ENCODE assay signal across 1 cellular context in the genomic region with DNA sequence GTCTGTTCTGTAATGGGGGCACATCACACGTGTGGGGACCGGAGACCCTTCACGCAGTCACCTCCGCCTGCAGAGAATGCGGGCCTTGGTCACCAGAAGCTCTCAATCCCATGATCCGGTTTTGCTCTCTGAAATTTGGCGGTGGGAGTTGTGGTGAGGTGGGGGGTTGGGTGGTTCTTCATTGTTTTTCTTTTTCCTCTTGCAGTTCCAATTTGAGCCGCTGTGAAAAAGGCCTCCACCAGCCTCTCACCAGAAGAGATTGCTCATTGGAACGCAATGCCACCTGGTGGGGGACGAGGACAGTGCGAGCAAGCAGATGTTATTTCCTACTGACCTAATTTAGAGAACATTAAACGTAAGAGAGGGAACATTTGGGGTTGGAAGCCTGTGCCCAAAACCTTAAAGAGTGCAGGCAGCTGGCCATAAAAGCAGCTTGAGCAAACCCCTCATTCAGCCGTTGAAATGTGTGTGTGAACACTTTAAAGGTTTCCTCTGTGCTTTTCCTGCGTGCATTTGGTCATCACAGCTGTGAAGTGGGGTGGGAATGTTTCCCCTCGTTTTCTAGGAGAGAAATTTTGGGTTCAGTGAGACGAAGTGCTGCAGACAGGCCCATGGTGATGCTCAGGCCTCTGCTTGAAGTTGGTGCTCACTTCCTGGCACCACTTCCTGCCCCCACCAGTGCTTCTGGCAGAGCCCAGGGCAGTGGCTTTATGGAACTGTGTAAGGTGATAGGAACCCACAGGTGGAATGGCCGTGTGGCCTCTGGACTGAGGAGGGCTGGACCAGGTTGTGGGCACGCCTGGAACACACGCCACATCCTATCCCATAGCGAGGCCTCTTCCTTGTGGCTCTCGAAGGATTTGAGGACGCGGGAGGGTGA.
TF ChIP-seq lines count a peak whose summit lies in the region.

No MANE protein-coding gene starts in this region.

TF ChIP-seq in HCT116, 20 proteins besides CTCF, POLR2A, EP300 and RAD21 (continued from another document):
- TF ChIP-seq, protein P1, sequence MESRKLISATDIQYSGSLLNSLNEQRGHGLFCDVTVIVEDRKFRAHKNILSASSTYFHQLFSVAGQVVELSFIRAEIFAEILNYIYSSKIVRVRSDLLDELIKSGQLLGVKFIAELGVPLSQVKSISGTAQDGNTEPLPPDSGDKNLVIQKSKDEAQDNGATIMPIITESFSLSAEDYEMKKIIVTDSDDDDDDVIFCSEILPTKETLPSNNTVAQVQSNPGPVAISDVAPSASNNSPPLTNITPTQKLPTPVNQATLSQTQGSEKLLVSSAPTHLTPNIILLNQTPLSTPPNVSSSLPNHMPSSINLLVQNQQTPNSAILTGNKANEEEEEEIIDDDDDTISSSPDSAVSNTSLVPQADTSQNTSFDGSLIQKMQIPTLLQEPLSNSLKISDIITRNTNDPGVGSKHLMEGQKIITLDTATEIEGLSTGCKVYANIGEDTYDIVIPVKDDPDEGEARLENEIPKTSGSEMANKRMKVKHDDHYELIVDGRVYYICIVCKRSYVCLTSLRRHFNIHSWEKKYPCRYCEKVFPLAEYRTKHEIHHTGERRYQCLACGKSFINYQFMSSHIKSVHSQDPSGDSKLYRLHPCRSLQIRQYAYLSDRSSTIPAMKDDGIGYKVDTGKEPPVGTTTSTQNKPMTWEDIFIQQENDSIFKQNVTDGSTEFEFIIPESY (IDR thresholded peaks at IDR 0.05; ENCODE audit: extremely low read depth, insufficient replicate concordance, low read length) = no peak
- TF ChIP-seq CBX3 (IDR thresholded peaks at IDR 0.05; ENCODE audit: low read depth) (peak; percentile 65; the same call in 1 of the 2 replicates), FOSL1 (IDR thresholded peaks at IDR 0.05; ENCODE audit: low read depth) (no peak), ZFX (IDR thresholded peaks at IDR 0.05) (no peak), POLR2AphosphoS5 (IDR thresholded peaks at IDR 0.05; ENCODE audit: low read depth, low read length) (no peak; the same call in 1 of the 2 replicates), TCF7L2 (IDR thresholded peaks at IDR 0.05; ENCODE audit: borderline replicate concordance, extremely low read depth, insufficient read depth, insufficient read length) (no peak), REST (IDR thresholded peaks at IDR 0.05; ENCODE audit: low read depth) (no peak)
TF ChIP-seq in HCT116: peak in this region for 2.
